In the genomic region with DNA sequence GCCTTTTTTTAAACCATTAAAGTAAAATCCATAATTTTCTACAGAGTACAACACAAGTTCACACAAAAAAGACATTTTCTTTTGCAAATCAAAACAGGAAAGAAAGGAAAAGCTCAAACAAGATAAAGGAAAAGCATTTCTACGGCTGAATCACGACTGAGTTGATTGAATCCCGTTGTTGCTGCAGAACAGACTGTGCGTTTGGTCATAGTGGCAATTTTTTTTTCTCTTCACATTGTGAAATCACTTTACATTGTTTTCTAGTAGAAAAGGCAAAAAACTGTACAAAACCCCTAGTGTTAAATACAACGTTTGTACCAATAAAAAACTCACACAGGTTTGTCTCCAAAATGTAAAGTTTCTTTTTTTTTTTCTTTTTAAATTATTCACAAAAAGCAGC, we compare ENCODE assay signal across 15 cellular contexts. TPM values are rescaled to one million over a fixed set of nuclear protein-coding genes. Genes with fewer than 3 reads are reported as not detected.
A peak's percentile ranks its signal among the peaks of the same experiment; 100 is the strongest.
DNase-seq lines count a peak whose midpoint lies in the region; ATAC-seq, FAIRE-seq and TF ChIP-seq lines count a peak whose summit lies in the region.
"Had no signal": no experiment of that assay in that cellular context is flagged by ENCODE, and none has a peak within 500 bp of the region (broad histone marks: within the 10 kb centered on the region; RNA-seq: fewer than 3 reads in every experiment).

No MANE protein-coding gene starts in this region.

- in situ Hi-C loops in Panc1 (cut with HindIII; ENCODE audit: low pct_unique_long_range_greater_than_20kb, low sequenced_read_pairs): no loop called here

- TF ChIP-seq POLR2A in esophagus muscularis mucosa (IDR thresholded peaks at IDR 0.05; ENCODE audit: low read depth): no peak
- no peak for TF ChIP-seq POLR2A in GM12892 (IDR thresholded peaks at IDR 0.05; ENCODE audit: low read depth, low read length)

- H3K9me3 ChIP-seq in Panc1 (ENCODE audit: control insufficient read depth, insufficient read depth, low read depth, low read length): no peaks in the 10 kb centered on the region
- H3K9me3 ChIP-seq in esophagus muscularis mucosa: no peaks in the 10 kb centered on the region
- no peaks in the 10 kb centered on the region for H3K9me3 ChIP-seq in pancreas
- H3K9me3 ChIP-seq: neutrophil, SJSA1 had no signal

- H3K4me1 ChIP-seq in Panc1 (ENCODE audit: control insufficient read depth, insufficient read depth, low read length): peaks cover 46% of the 10 kb centered on the region
- H3K4me1 ChIP-seq in esophagus muscularis mucosa: peaks cover 35 to 68% (median 64%) of the 10 kb centered on the region in 4 donors
- H3K4me1 ChIP-seq in pancreas: peaks cover 9 to 18% (median 14%) of the 10 kb centered on the region in 3 donors
- H3K4me1 ChIP-seq: SJSA1 had no signal

- POLR2A ChIA-PET in Panc1 (lab: Charles Lee): no interaction called here

- no peak overlapping the region for H3K4me3 ChIP-seq in AG10803 (ENCODE audit: low read length)
- no peak overlapping the region for H3K4me3 ChIP-seq in Panc1 (ENCODE audit: low read depth in 2 of 2, low read length in 2 of 2)
- peak overlapping the region in 1 of 4 donors; percentile 14 for H3K4me3 ChIP-seq in esophagus muscularis mucosa
- H3K4me3 ChIP-seq in pancreas: no peak overlapping the region
- H3K4me3 ChIP-seq: SJSA1 had no signal

- peaks cover 5% of the 10 kb centered on the region for H3K36me3 ChIP-seq in Panc1 (ENCODE audit: control insufficient read depth, insufficient read depth, low read length)
- H3K36me3 ChIP-seq in esophagus muscularis mucosa: peaks cover 2 to 59% (median 32%) of the 10 kb centered on the region in 4 donors
- peaks cover 0 to 5% (median 2%) of the 10 kb centered on the region in 3 donors for H3K36me3 ChIP-seq in pancreas

- 35% methylated on average over 5 of the region's 5 CpGs for WGBS in esophagus muscularis mucosa
- WGBS in pancreas, 2 donors: 15 to 20% methylated on average over 5 of the region's 5 CpGs

- ATAC-seq in Panc1: no peak
- no peak for ATAC-seq in pancreas
- ATAC-seq in HG03439 (IDR thresholded peaks at IDR 0.05; ENCODE audit: unreplicated experiment): no peak

- CTCF ChIA-PET in Panc1 (lab: Charles Lee): no interaction called here

- no peaks in the 10 kb centered on the region for H3K27me3 ChIP-seq in Panc1 (ENCODE audit: control insufficient read depth, insufficient read depth, low read length)
- no peaks in the 10 kb centered on the region for H3K27me3 ChIP-seq in esophagus muscularis mucosa
- H3K27me3 ChIP-seq in pancreas: no peaks in the 10 kb centered on the region
- H3K27me3 ChIP-seq: neutrophil, SJSA1 had no signal

- intact Hi-C loops in Panc1 (cut with micrococcal nuclease; ENCODE audit: unreplicated experiment) (no loop called here), esophagus muscularis mucosa (cut with DNase I) (no loop called here), pancreas (cut with DNase I) (no loop called here)

- FAIRE-seq in pancreas (lab: Jason Lieb, UNC): no peak
- no peak for FAIRE-seq in GM12892 (lab: Jason Lieb, UNC)

- H3K27ac ChIP-seq in Panc1 (ENCODE audit: low read length) (peak overlapping the region; percentile 82), esophagus muscularis mucosa (replicated peaks in 1 of 4) (peak overlapping the region; percentile 63 to 75 (median 69)), pancreas (peak overlapping the region; percentile 26 to 58 (median 40))
- H3K27ac ChIP-seq: neutrophil, SJSA1 had no signal

- peak; percentile 44 for DNase-seq in AG10803 (ENCODE audit: low read depth)
- no peak for DNase-seq in Panc1 (ENCODE audit: low read depth, low spot score)
- no peak for DNase-seq in esophagus muscularis mucosa (ENCODE audit: extremely low spot score)
- DNase-seq in pancreas: no peak
- DNase-seq in amniotic stem cell (lab: John Stamatoyannopoulos, UW): no peak
- no peak for DNase-seq in activated CD4-positive, alpha-beta T cell treated with anti-CD3 and anti-CD28 coated beads, Interleukin-2, amount 50 U/mL, for 4 hours
- DNase-seq in GM12892 (ENCODE audit: insufficient read length): no peak
- DNase-seq: CD8-positive, alpha-beta memory T cell; effector memory CD4-positive, alpha-beta T cell; NCI-H526; stimulated activated CD4-positive, alpha-beta T cell treated with anti-CD3 and anti-CD28 coated beads, Interleukin-2, amount 100 ng/mL, for 48 hours had no signal

- no TSS peak for BruUV-seq in Panc1 (replicated peaks; lab: Mats Ljungman, UMichigan)

- TF ChIP-seq CTCF in AG10803 (conservative IDR thresholded peaks at IDR 0.05; ENCODE audit: low read length): no peak
- no peak for TF ChIP-seq CTCF in Panc1 (IDR thresholded peaks at IDR 0.05)
- no peak for TF ChIP-seq CTCF in esophagus muscularis mucosa (IDR thresholded peaks at IDR 0.05)
- no peak for TF ChIP-seq CTCF in pancreas (IDR thresholded peaks at IDR 0.05)

- TF ChIP-seq EP300 in esophagus muscularis mucosa (IDR thresholded peaks at IDR 0.05): no peak

RNA-seq across cellular contexts. Expression of gene RAPSN, which starts 17.3 kb away (rescaled TPM):
- total RNA-seq in Panc1 (2021; ENCODE audit: unreplicated experiment) (1.8 TPM), esophagus muscularis mucosa (1 to 10 TPM in 1 of 4 donors, under 1 TPM in 3; 0.42 to 1.4 (median 0.70) TPM), pancreas (under 1 TPM; 0.18 to 0.56 (median 0.30) TPM)
- 1.3 TPM for polyA plus RNA-seq in Panc1 (2012; ENCODE audit: insufficient read length)
- polyA plus RNA-seq in pancreas: under 1 TPM; 0.34 to 0.92 TPM
- polyA plus RNA-seq in GM12892 (2012; ENCODE audit: missing spikeins): 0.59 TPM
- total RNA-seq: temporal lobe had no signal
- polyA plus RNA-seq: CD8-positive, alpha-beta memory T cell had no signal

RNA-seq across cellular contexts. Expression of gene PSMC3, which starts 40.0 kb away (rescaled TPM):
- total RNA-seq in Panc1 (2021; ENCODE audit: unreplicated experiment) (181 TPM), esophagus muscularis mucosa (100 to 1,000 TPM; 163 to 197 (median 182) TPM), pancreas (10 to 100 TPM; 37.4 to 59.4 (median 50.3) TPM)
- polyA plus RNA-seq in Panc1 (2012; ENCODE audit: insufficient read length): 229 TPM
- 10 to 100 TPM; 55.0 to 67.5 TPM for polyA plus RNA-seq in pancreas
- polyA plus RNA-seq in GM12892 (2012; ENCODE audit: missing spikeins): 132 TPM

RNA-seq across cellular contexts. Expression of gene SLC39A13, which starts 57.8 kb away (rescaled TPM):
- total RNA-seq in Panc1 (2021; ENCODE audit: unreplicated experiment): 50.2 TPM
- polyA plus RNA-seq in Panc1 (2012; ENCODE audit: insufficient read length): 71.3 TPM
- total RNA-seq in esophagus muscularis mucosa: 100 to 1,000 TPM in 2 of 4 donors, 10 to 100 TPM in 2; 91.9 to 251 (median 129) TPM
- 10 to 100 TPM; 14.6 to 28.5 (median 19.3) TPM for total RNA-seq in pancreas
- 10 to 100 TPM; 52.6 to 55.6 TPM for polyA plus RNA-seq in pancreas
- polyA plus RNA-seq in GM12892 (2012; ENCODE audit: missing spikeins): 7.0 TPM
